1 cellular context compared by ENCODE assay signal in the genomic region with DNA sequence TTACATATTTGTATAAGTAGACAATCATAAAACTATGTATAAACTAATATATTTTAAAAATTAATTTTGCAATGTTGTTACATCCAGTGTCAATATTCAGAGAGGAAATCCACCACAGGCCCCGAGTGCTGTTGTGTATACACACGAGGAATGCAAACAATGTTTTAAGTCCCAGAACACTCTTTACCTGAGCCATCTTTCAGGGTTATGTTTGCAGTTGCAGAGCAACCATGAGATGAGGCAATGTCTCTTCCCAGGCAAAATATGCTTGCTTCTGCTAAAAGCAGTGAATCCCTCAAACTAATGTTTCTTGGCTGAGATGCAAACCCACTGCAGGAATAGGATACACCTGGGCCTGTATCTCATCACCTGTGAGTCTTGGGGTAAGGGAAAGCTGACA.
TF ChIP-seq lines count a peak whose summit lies in the region.

No MANE protein-coding gene starts in this region.

TF ChIP-seq in HepG2, 621 proteins besides CTCF, POLR2A, EP300 and RAD21 (continued from another document and continues in another):
- no peak for TF ChIP-seq BRF2 (CRISPR knock-in tag; IDR thresholded peaks at IDR 0.05)
- TF ChIP-seq HBP1 (CRISPR knock-in tag; IDR thresholded peaks at IDR 0.05; ENCODE audit: low read depth), result 0 out of 2 replicates have a peak, but pooled peaks have one; percentile 57
- peak; percentile 46; the same call in 1 of the 2 replicates for TF ChIP-seq ARID4A (CRISPR knock-in tag; IDR thresholded peaks at IDR 0.05; ENCODE audit: borderline replicate concordance)
- no peak for TF ChIP-seq DR1 (CRISPR knock-in tag; IDR thresholded peaks at IDR 0.05)
- peak; percentile 98 for TF ChIP-seq CEBPG (CRISPR knock-in tag; IDR thresholded peaks at IDR 0.05)
- TF ChIP-seq HINFP (CRISPR knock-in tag; IDR thresholded peaks at IDR 0.05; ENCODE audit: low read depth), result no peak
- TF ChIP-seq MED1 (CRISPR knock-in tag; IDR thresholded peaks at IDR 0.05), result peak; percentile 78
- TF ChIP-seq ZNF761 (CRISPR knock-in tag; conservative IDR thresholded peaks at IDR 0.05), result no peak
- TF ChIP-seq ZNF333 (CRISPR knock-in tag; IDR thresholded peaks at IDR 0.05; ENCODE audit: borderline replicate concordance), result no peak
- no peak for TF ChIP-seq TCF12 (IDR thresholded peaks at IDR 0.05)
- no peak for TF ChIP-seq TCF12 (CRISPR knock-in tag; IDR thresholded peaks at IDR 0.05)
- TF ChIP-seq SP5 (CRISPR knock-in tag; IDR thresholded peaks at IDR 0.05; ENCODE audit: borderline replicate concordance, low read depth), result peak; percentile 37; the same call in 1 of the 2 replicates
- TF ChIP-seq ZNF281 (CRISPR knock-in tag; IDR thresholded peaks at IDR 0.05; ENCODE audit: borderline replicate concordance), result no peak; the same call in 1 of the 2 replicates
- no peak for TF ChIP-seq SRSF4 (IDR thresholded peaks at IDR 0.05; ENCODE audit: low read depth, low read length, poor library complexity, severe bottlenecking)
- TF ChIP-seq ARID2 (CRISPR knock-in tag; IDR thresholded peaks at IDR 0.05; ENCODE audit: borderline replicate concordance), result no peak
- TF ChIP-seq PCBP1 (IDR thresholded peaks at IDR 0.05; ENCODE audit: borderline replicate concordance, low read depth, low read length), result no peak
- peak; percentile 72 for TF ChIP-seq TCF7 (IDR thresholded peaks at IDR 0.05; ENCODE audit: low read depth)
- no peak for TF ChIP-seq NR2F1 (CRISPR knock-in tag; IDR thresholded peaks at IDR 0.05)
- TF ChIP-seq ZBTB38 (CRISPR knock-in tag; IDR thresholded peaks at IDR 0.05), result no peak
- TF ChIP-seq, protein P1, sequence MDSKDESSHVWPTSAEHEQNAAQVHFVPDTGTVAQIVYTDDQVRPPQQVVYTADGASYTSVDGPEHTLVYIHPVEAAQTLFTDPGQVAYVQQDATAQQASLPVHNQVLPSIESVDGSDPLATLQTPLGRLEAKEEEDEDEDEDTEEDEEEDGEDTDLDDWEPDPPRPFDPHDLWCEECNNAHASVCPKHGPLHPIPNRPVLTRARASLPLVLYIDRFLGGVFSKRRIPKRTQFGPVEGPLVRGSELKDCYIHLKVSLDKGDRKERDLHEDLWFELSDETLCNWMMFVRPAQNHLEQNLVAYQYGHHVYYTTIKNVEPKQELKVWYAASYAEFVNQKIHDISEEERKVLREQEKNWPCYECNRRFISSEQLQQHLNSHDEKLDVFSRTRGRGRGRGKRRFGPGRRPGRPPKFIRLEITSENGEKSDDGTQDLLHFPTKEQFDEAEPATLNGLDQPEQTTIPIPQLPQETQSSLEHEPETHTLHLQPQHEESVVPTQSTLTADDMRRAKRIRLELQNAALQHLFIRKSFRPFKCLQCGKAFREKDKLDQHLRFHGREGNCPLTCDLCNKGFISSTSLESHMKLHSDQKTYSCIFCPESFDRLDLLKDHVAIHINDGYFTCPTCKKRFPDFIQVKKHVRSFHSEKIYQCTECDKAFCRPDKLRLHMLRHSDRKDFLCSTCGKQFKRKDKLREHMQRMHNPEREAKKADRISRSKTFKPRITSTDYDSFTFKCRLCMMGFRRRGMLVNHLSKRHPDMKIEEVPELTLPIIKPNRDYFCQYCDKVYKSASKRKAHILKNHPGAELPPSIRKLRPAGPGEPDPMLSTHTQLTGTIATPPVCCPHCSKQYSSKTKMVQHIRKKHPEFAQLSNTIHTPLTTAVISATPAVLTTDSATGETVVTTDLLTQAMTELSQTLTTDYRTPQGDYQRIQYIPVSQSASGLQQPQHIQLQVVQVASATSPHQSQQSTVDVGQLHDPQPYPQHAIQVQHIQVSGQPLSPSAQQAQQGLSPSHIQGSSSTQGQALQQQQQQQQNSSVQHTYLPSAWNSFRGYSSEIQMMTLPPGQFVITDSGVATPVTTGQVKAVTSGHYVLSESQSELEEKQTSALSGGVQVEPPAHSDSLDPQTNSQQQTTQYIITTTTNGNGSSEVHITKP (CRISPR knock-in tag; IDR thresholded peaks at IDR 0.05; ENCODE audit: low read depth), result no peak
- TF ChIP-seq ZNF549 (CRISPR knock-in tag; IDR thresholded peaks at IDR 0.05), result no peak
- no peak for TF ChIP-seq RFX3 (CRISPR knock-in tag; IDR thresholded peaks at IDR 0.05)
- no peak for TF ChIP-seq JUN (CRISPR knock-in tag; IDR thresholded peaks at IDR 0.05)
- no peak for TF ChIP-seq CREB3 (CRISPR knock-in tag; IDR thresholded peaks at IDR 0.05)
- no peak for TF ChIP-seq NR3C1 (CRISPR knock-in tag; IDR thresholded peaks at IDR 0.05)
- TF ChIP-seq ZNF331 (CRISPR knock-in tag; IDR thresholded peaks at IDR 0.05), result peak; percentile 91
- TF ChIP-seq FIP1L1 (IDR thresholded peaks at IDR 0.05; ENCODE audit: borderline replicate concordance, insufficient read depth, low read depth, low read length), result no peak
- no peak for TF ChIP-seq CHCHD3 (CRISPR knock-in tag; IDR thresholded peaks at IDR 0.05)
- peak; percentile 90 for TF ChIP-seq HMG20A (CRISPR knock-in tag; IDR thresholded peaks at IDR 0.05; ENCODE audit: borderline replicate concordance)
- TF ChIP-seq HES4 (CRISPR knock-in tag; IDR thresholded peaks at IDR 0.05; ENCODE audit: borderline replicate concordance), result no peak
- no peak; the same call in 1 of the 2 replicates for TF ChIP-seq REPIN1 (CRISPR knock-in tag; IDR thresholded peaks at IDR 0.05; ENCODE audit: borderline replicate concordance, low read depth)
- TF ChIP-seq ZFP41 (CRISPR knock-in tag; IDR thresholded peaks at IDR 0.05; ENCODE audit: borderline replicate concordance), result no peak
- no peak for TF ChIP-seq ZNF275 (CRISPR knock-in tag; IDR thresholded peaks at IDR 0.05; ENCODE audit: borderline replicate concordance)
- TF ChIP-seq ZNF580 (CRISPR knock-in tag; IDR thresholded peaks at IDR 0.05; ENCODE audit: borderline replicate concordance, low read depth), result 0 out of 2 replicates have a peak, but pooled peaks have one; percentile 34
- TF ChIP-seq NFIC (IDR thresholded peaks at IDR 0.05; ENCODE audit: low read length), result peak; percentile 80
- TF ChIP-seq, protein P2, sequence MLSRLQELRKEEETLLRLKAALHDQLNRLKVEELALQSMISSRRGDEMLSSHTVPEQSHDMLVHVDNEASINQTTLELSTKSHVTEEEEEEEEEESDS (CRISPR knock-in tag; IDR thresholded peaks at IDR 0.05; ENCODE audit: borderline replicate concordance), result no peak
- TF ChIP-seq DMTF1 (CRISPR knock-in tag; IDR thresholded peaks at IDR 0.05), result no peak
- no peak for TF ChIP-seq ZBTB42 (CRISPR knock-in tag; IDR thresholded peaks at IDR 0.05)
